19 cellular contexts compared by ENCODE assay signal in the genomic region with DNA sequence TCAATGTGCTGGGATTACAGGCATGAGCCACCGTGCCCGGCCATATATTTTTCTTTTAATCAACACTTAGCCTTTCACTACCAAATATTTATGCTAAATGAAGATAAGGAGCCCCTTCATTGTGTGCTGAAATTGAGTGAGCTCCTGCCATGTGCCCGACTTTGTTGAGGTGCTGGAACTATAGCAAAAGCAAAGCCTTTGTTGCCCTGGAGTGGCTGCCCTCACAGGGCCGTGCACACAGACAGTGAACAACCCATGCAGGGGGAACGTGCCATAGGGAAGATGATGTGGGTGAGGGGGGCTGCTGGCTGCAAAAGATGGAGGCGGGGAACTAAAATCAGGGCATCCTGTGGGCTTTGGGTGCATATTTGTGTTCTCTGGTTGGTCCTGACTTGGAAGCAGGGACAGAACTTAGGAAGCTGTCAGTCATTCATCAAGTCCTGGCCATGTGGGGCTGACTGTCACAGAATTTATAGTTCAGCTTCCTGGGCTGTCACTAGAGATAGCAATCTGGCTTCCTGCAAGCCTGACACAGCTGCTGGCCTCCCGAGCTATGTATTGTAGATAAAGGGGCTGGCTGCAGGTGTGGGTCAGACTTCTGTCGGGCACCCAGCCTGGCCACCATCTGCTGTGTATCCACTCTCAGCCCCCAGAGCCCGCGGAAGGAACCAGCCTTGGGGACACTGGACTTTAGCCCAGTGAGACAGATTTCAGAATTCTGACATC. TPM values are rescaled to one million over a fixed set of nuclear protein-coding genes. Genes with fewer than 3 reads are reported as not detected.
DNase-seq lines count a peak whose midpoint lies in the region; ATAC-seq and TF ChIP-seq lines count a peak whose summit lies in the region.
"Had no signal": no experiment of that assay in that cellular context is flagged by ENCODE, and none has a peak within 500 bp of the region (broad histone marks: within the 10 kb centered on the region; RNA-seq: fewer than 3 reads in every experiment).

No MANE protein-coding gene starts in this region.

- H3K4me3 ChIP-seq in neural progenitor cell, result no peak overlapping the region
- H3K4me3 ChIP-seq: PC-9 had no signal

- no peaks in the 10 kb centered on the region for H3F3A ChIP-seq in neural progenitor cell (ENCODE audit: low read depth)

- H3K27me3 ChIP-seq in neural progenitor cell, result no peaks in the 10 kb centered on the region

- H3K9me3 Mint-ChIP-seq in brain (no peaks in the 10 kb centered on the region), neural progenitor cell (no peaks in the 10 kb centered on the region), WTC11 (no peaks in the 10 kb centered on the region)
- H3K9me3 Mint-ChIP-seq: dendritic cell treated with granulocyte-macrophage colony-stimulating factor and Interleukin-4, amounts not matched to agents 40 ng/mL and 50 ng/mL, for 4 days had no signal

- peak; percentile 34 for DNase-seq in NCI-H82 (lab: John Stamatoyannopoulos, UW)
- DNase-seq in NCI-H82 treated with DMSO at 0.1 percent for 48 hours (lab: John Stamatoyannopoulos, UW; ENCODE audit: unreplicated experiment), result no peak
- DNase-seq in Kasumi-1 (lab: John Stamatoyannopoulos, UW), result peak; percentile 57 to 69
- DNase-seq in neural progenitor cell (ENCODE audit: low spot score), result no peak
- no peak for DNase-seq in left colon
- DNase-seq in NCI-H1694 (lab: John Stamatoyannopoulos, UW), result no peak
- DNase-seq in WTC11 (ENCODE audit: low spot score), result no peak
- DNase-seq: activated CD4-positive, alpha-beta T cell treated with anti-CD3 and anti-CD28 coated beads for 48 hours; activated naive CD4-positive, alpha-beta T cell treated with Interleukin-2 at 50 U/mL for 16 hours; IMR-90; left ventricle myocardium superior; NCI-H1048; NCI-H748 treated with DMSO at 0.1 percent for 48 hours; PC-9; right cardiac atrium had no signal

- H3K4me1 ChIP-seq in neural progenitor cell, result no peaks in the 10 kb centered on the region

- POLR2A ChIA-PET in WTC11 (lab: Charles Lee), result interaction anchor here (0.9 kb wide), 1 partner anchor 14 kb away, joined by 3 read pairs; no protein-coding TSS in a partner anchor

- H2AFZ ChIP-seq in neural progenitor cell (replicated peaks), result no peak overlapping the region
- H2AFZ ChIP-seq: PC-9 had no signal

- no peak overlapping the region for H3K9ac ChIP-seq in neural progenitor cell

- H3K4me1 Mint-ChIP-seq in brain, result peaks cover 25% of the 10 kb centered on the region
- H3K4me1 Mint-ChIP-seq in neural progenitor cell, result no peaks in the 10 kb centered on the region
- no peaks in the 10 kb centered on the region for H3K4me1 Mint-ChIP-seq in WTC11

- no peaks in the 10 kb centered on the region for H3K27me3 Mint-ChIP-seq in brain
- H3K27me3 Mint-ChIP-seq in neural progenitor cell (ENCODE audit: insufficient read depth, low read depth), result peaks cover 2% of the 10 kb centered on the region
- H3K27me3 Mint-ChIP-seq in WTC11 (ENCODE audit: low read depth), result no peaks in the 10 kb centered on the region

- H4K20me1 ChIP-seq in neural progenitor cell (ENCODE audit: low read depth), result no peaks in the 10 kb centered on the region

- H3K9me3 ChIP-seq in neural progenitor cell (ENCODE audit: low read depth), result no peaks in the 10 kb centered on the region

- ATAC-seq in left colon (no peak), WTC11 (no peak)
- ATAC-seq: HCT116, left ventricle myocardium superior, right cardiac atrium had no signal

- no peak overlapping the region for H3K4me3 Mint-ChIP-seq in brain
- no peak overlapping the region for H3K4me3 Mint-ChIP-seq in neural progenitor cell
- H3K4me3 Mint-ChIP-seq in WTC11, result no peak overlapping the region
- H3K4me3 Mint-ChIP-seq: dendritic cell treated with granulocyte-macrophage colony-stimulating factor and Interleukin-4, amounts not matched to agents 40 ng/mL and 50 ng/mL, for 4 days had no signal

- intact Hi-C loops in left colon (cut with DNase I, micrococcal nuclease), result no loop called here

- no peak for TF ChIP-seq CTCF in brain (conservative IDR thresholded peaks at IDR 0.05)
- no peak for TF ChIP-seq CTCF in neural progenitor cell (IDR thresholded peaks at IDR 0.05)
- TF ChIP-seq CTCF in WTC11 (IDR thresholded peaks at IDR 0.05), result no peak

- no peaks in the 10 kb centered on the region for H3K79me2 ChIP-seq in neural progenitor cell (ENCODE audit: low read depth)

- H3K4me2 ChIP-seq in neural progenitor cell, result no peak overlapping the region
- H3K4me2 ChIP-seq: PC-9 had no signal

- CTCF ChIA-PET in WTC11 (lab: Charles Lee), result interaction anchor here (0.8 kb wide), 1 partner anchor 187 kb away, joined by 4 read pairs; no protein-coding TSS in a partner anchor

- peak overlapping the region in 3 of 5 experiments; percentile 10 to 64 (median 11) for H3K27ac Mint-ChIP-seq in brain
- peak overlapping the region; percentile 14 for H3K27ac Mint-ChIP-seq in neural progenitor cell
- no peak overlapping the region for H3K27ac Mint-ChIP-seq in WTC11
- H3K27ac Mint-ChIP-seq: dendritic cell treated with granulocyte-macrophage colony-stimulating factor and Interleukin-4, amounts not matched to agents 40 ng/mL and 50 ng/mL, for 4 days had no signal

- no peak overlapping the region for H3K27ac ChIP-seq in neural progenitor cell
- H3K27ac ChIP-seq: HL-60, PC-9 had no signal

- no peaks in the 10 kb centered on the region for H3K36me3 ChIP-seq in neural progenitor cell

- H3K36me3 Mint-ChIP-seq in brain (peaks cover 27% of the 10 kb centered on the region), neural progenitor cell (peaks cover 2% of the 10 kb centered on the region), WTC11 (no peaks in the 10 kb centered on the region)

TF ChIP-seq in WTC11, 78 proteins besides CTCF, POLR2A, EP300 and RAD21 (continues in another document):
- TF ChIP-seq NR2C2 (CRISPR knock-in tag; IDR thresholded peaks at IDR 0.05), result no peak
- no peak for TF ChIP-seq NFE2L1 (CRISPR knock-in tag; IDR thresholded peaks at IDR 0.05)
- no peak for TF ChIP-seq ZBTB21 (CRISPR knock-in tag; IDR thresholded peaks at IDR 0.05; ENCODE audit: borderline replicate concordance)
- no peak for TF ChIP-seq CREM (CRISPR knock-in tag; IDR thresholded peaks at IDR 0.05)
- no peak for TF ChIP-seq ZNF263 (CRISPR knock-in tag; IDR thresholded peaks at IDR 0.05; ENCODE audit: low read depth)
- no peak for TF ChIP-seq ZNF423 (CRISPR knock-in tag; IDR thresholded peaks at IDR 0.05)
- TF ChIP-seq, protein P1, sequence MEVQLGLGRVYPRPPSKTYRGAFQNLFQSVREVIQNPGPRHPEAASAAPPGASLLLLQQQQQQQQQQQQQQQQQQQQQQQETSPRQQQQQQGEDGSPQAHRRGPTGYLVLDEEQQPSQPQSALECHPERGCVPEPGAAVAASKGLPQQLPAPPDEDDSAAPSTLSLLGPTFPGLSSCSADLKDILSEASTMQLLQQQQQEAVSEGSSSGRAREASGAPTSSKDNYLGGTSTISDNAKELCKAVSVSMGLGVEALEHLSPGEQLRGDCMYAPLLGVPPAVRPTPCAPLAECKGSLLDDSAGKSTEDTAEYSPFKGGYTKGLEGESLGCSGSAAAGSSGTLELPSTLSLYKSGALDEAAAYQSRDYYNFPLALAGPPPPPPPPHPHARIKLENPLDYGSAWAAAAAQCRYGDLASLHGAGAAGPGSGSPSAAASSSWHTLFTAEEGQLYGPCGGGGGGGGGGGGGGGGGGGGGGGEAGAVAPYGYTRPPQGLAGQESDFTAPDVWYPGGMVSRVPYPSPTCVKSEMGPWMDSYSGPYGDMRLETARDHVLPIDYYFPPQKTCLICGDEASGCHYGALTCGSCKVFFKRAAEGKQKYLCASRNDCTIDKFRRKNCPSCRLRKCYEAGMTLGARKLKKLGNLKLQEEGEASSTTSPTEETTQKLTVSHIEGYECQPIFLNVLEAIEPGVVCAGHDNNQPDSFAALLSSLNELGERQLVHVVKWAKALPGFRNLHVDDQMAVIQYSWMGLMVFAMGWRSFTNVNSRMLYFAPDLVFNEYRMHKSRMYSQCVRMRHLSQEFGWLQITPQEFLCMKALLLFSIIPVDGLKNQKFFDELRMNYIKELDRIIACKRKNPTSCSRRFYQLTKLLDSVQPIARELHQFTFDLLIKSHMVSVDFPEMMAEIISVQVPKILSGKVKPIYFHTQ (CRISPR knock-in tag; IDR thresholded peaks at IDR 0.05), result no peak
- TF ChIP-seq, protein P2, sequence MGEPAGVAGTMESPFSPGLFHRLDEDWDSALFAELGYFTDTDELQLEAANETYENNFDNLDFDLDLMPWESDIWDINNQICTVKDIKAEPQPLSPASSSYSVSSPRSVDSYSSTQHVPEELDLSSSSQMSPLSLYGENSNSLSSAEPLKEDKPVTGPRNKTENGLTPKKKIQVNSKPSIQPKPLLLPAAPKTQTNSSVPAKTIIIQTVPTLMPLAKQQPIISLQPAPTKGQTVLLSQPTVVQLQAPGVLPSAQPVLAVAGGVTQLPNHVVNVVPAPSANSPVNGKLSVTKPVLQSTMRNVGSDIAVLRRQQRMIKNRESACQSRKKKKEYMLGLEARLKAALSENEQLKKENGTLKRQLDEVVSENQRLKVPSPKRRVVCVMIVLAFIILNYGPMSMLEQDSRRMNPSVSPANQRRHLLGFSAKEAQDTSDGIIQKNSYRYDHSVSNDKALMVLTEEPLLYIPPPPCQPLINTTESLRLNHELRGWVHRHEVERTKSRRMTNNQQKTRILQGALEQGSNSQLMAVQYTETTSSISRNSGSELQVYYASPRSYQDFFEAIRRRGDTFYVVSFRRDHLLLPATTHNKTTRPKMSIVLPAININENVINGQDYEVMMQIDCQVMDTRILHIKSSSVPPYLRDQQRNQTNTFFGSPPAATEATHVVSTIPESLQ (CRISPR knock-in tag; IDR thresholded peaks at IDR 0.05), result no peak
- TF ChIP-seq TCF7 (CRISPR knock-in tag; IDR thresholded peaks at IDR 0.05; ENCODE audit: low read depth), result no peak
- no peak for TF ChIP-seq ZNF317 (CRISPR knock-in tag; IDR thresholded peaks at IDR 0.05; ENCODE audit: borderline replicate concordance, low read depth)

RNA-seq across cellular contexts. Expression of gene MPC1, which starts 56.8 kb away (rescaled TPM):
- 98.4 TPM for polyA plus RNA-seq in brain (ENCODE audit: insufficient read depth, low read depth, low replicate concordance)
- total RNA-seq in neural progenitor cell (ENCODE audit: low replicate concordance), result 9.4 and 13.2 TPM in 2 replicates
- 100 to 1,000 TPM; 124 to 152 TPM for total RNA-seq in left colon
- total RNA-seq in WTC11 (2021), result 8.7 to 10.7 TPM (median 9.6 TPM) in 3 replicates

Comparison
In these comparisons a context has a peak if more than half of its experiments do, and no peak if none do; other contexts are left out.
1. DNase-seq: peak in NCI-H82 (single experiment) and Kasumi-1 (2 of 2); none in NCI-H82 treated with DMSO at 0.1 percent for 48 hours (single experiment), neural progenitor cell (single experiment), left colon (0 of 2), NCI-H1694 (single experiment) and WTC11 (single experiment).